Comparison of ENCODE assay signal across 10 cellular contexts in genomic region chr12:46609281-46609623, GRCh38.
DNase-seq lines count a peak whose midpoint lies in the region; ATAC-seq and TF ChIP-seq lines count a peak whose summit lies in the region.
"Had no signal": no experiment of that assay in that cellular context is flagged by ENCODE, and none has a peak within 500 bp of the region (broad histone marks: within the 10 kb centered on the region; RNA-seq: fewer than 3 reads in every experiment).

No MANE protein-coding gene starts in this region.

- ATAC-seq in GM18861 (IDR thresholded peaks at IDR 0.05; ENCODE audit: unreplicated experiment), result peak; percentile 51
- peak; percentile 88 to 97 (median 90) for ATAC-seq in T-cell (replicated peaks in 1 of 4)
- ATAC-seq in mucosa of descending colon, result peak; percentile 35
- no peak for ATAC-seq in WTC11
- no peak for ATAC-seq in GM21360 (IDR thresholded peaks at IDR 0.05; ENCODE audit: unreplicated experiment)

- H3K4me1 Mint-ChIP-seq in T-cell (peaks cover 42 to 49% (median 45%) of the 10 kb centered on the region in 3 donors), WTC11 (peaks cover 3% of the 10 kb centered on the region; the same call in 1 of the 2 replicates)

- peaks cover 37% of the 10 kb centered on the region for H3K4me1 ChIP-seq in A673 (ENCODE audit: insufficient read depth, low read length, poor library complexity, severe bottlenecking)
- no peaks in the 10 kb centered on the region for H3K4me1 ChIP-seq in mucosa of descending colon (ENCODE audit: low read depth)

- BruUV-seq in A673 (replicated peaks; lab: Mats Ljungman, UMichigan), result no TSS peak

- intact Hi-C loops in A673 (cut with micrococcal nuclease; ENCODE audit: unreplicated experiment) (no loop called here), mucosa of descending colon (cut with DNase I, micrococcal nuclease) (no loop called here)

- CTCF ChIA-PET in A673 (lab: Charles Lee), result no interaction called here
- CTCF ChIA-PET in T-cell (lab: Charles Lee), result interaction anchor here in 1 of 2 donors (0.6 to 1.1 kb wide), 3 partner anchors 31 to 1079 kb away, joined by 3 read pairs; no protein-coding TSS in a partner anchor
- CTCF ChIA-PET in WTC11 (lab: Charles Lee), result no interaction called here

- H3K36me3 ChIP-seq in A673 (ENCODE audit: insufficient read depth, low read length, poor library complexity, severe bottlenecking) (no peaks in the 10 kb centered on the region), mucosa of descending colon (ENCODE audit: low read depth) (no peaks in the 10 kb centered on the region)
- H3K36me3 ChIP-seq: WERI-Rb-1 had no signal

- no peaks in the 10 kb centered on the region for H3K27me3 ChIP-seq in A673 (replicated peaks; ENCODE audit: insufficient read depth, low read depth, low read length, poor library complexity)

- H3K27me3 Mint-ChIP-seq in T-cell (no peaks in the 10 kb centered on the region), WTC11 (ENCODE audit: low read depth) (no peaks in the 10 kb centered on the region; the same call in 1 of the 2 replicates)

- POLR2A ChIA-PET in A673 (lab: Charles Lee; ENCODE audit: low non-redundant PET), result no interaction called here
- POLR2A ChIA-PET in T-cell (lab: Charles Lee), result interaction anchor here in 1 of 2 donors (0.5 kb wide), 1 partner anchor 339 kb away, joined by 5 read pairs; no protein-coding TSS in a partner anchor
- POLR2A ChIA-PET in WTC11 (lab: Charles Lee), result no interaction called here

- H3K4me3 Mint-ChIP-seq in T-cell (peak overlapping the region; percentile 29 to 68 (median 42)), WTC11 (no peak overlapping the region)

- peak overlapping the region; percentile 79 to 92 for H3K27ac Mint-ChIP-seq in T-cell
- no peak overlapping the region for H3K27ac Mint-ChIP-seq in WTC11

- H3K9me3 Mint-ChIP-seq in T-cell (peaks cover 0 to 18% (median 10%) of the 10 kb centered on the region in 3 donors), WTC11 (peaks cover 8% of the 10 kb centered on the region)

- peak overlapping the region; percentile 17 for H3K27ac ChIP-seq in A673 (ENCODE audit: low read depth, low read length, poor library complexity, severe bottlenecking)
- H3K27ac ChIP-seq: WERI-Rb-1 had no signal

- no peaks in the 10 kb centered on the region for H3K9me3 ChIP-seq in A673 (ENCODE audit: low read depth, low read length, poor library complexity, severe bottlenecking)
- H3K9me3 ChIP-seq in mucosa of descending colon, result no peaks in the 10 kb centered on the region

- peaks cover 13% of the 10 kb centered on the region for H3K36me3 Mint-ChIP-seq in T-cell
- peaks cover under 1% of the 10 kb centered on the region for H3K36me3 Mint-ChIP-seq in WTC11

- H3K4me3 ChIP-seq in A673 (ENCODE audit: low read depth, low read length, poor library complexity, severe bottlenecking) (no peak overlapping the region), mucosa of descending colon (no peak overlapping the region)

- TF ChIP-seq CTCF in A673 (conservative IDR thresholded peaks at IDR 0.05; ENCODE audit: low read depth, low read length) (no peak), mucosa of descending colon (IDR thresholded peaks at IDR 0.05) (no peak), WTC11 (IDR thresholded peaks at IDR 0.05) (no peak)

- DNase-seq in A673 (ENCODE audit: low spot score) (no peak), T-cell (peak in 4 of 34 experiments; percentile 4 to 29 (median 10)), mucosa of descending colon (no peak), WTC11 (ENCODE audit: low spot score) (no peak), cerebellar cortex (ENCODE audit: low spot score) (no peak)
- no peak for DNase-seq in stimulated activated CD4-positive, alpha-beta T cell treated with anti-CD3 and anti-CD28 coated beads, Interleukin-4, amount 100 ng/mL, for 24 hours
- DNase-seq: MV-4-11, WERI-Rb-1 had no signal

TF ChIP-seq in WTC11, 78 proteins besides CTCF, POLR2A, EP300 and RAD21:
- no peak for TF ChIP-seq FOXK1 (CRISPR knock-in tag; IDR thresholded peaks at IDR 0.05)
- TF ChIP-seq NFE2L1 (CRISPR knock-in tag; IDR thresholded peaks at IDR 0.05), result no peak
- TF ChIP-seq, protein P1, sequence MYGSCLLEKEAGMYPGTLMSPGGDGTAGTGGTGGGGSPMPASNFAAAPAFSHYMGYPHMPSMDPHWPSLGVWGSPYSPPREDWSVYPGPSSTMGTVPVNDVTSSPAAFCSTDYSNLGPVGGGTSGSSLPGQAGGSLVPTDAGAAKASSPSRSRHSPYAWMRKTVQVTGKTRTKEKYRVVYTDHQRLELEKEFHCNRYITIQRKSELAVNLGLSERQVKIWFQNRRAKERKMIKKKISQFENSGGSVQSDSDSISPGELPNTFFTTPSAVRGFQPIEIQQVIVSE (CRISPR knock-in tag; IDR thresholded peaks at IDR 0.05; ENCODE audit: borderline replicate concordance), result no peak
- TF ChIP-seq, protein P2, sequence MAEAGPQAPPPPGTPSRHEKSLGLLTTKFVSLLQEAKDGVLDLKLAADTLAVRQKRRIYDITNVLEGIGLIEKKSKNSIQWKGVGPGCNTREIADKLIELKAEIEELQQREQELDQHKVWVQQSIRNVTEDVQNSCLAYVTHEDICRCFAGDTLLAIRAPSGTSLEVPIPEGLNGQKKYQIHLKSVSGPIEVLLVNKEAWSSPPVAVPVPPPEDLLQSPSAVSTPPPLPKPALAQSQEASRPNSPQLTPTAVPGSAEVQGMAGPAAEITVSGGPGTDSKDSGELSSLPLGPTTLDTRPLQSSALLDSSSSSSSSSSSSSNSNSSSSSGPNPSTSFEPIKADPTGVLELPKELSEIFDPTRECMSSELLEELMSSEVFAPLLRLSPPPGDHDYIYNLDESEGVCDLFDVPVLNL (CRISPR knock-in tag; IDR thresholded peaks at IDR 0.05; ENCODE audit: borderline replicate concordance, low read depth), result no peak
- TF ChIP-seq ATF1 (CRISPR knock-in tag; IDR thresholded peaks at IDR 0.05), result no peak
- no peak for TF ChIP-seq HMGA2 (CRISPR knock-in tag; IDR thresholded peaks at IDR 0.05)
- TF ChIP-seq, protein P3, sequence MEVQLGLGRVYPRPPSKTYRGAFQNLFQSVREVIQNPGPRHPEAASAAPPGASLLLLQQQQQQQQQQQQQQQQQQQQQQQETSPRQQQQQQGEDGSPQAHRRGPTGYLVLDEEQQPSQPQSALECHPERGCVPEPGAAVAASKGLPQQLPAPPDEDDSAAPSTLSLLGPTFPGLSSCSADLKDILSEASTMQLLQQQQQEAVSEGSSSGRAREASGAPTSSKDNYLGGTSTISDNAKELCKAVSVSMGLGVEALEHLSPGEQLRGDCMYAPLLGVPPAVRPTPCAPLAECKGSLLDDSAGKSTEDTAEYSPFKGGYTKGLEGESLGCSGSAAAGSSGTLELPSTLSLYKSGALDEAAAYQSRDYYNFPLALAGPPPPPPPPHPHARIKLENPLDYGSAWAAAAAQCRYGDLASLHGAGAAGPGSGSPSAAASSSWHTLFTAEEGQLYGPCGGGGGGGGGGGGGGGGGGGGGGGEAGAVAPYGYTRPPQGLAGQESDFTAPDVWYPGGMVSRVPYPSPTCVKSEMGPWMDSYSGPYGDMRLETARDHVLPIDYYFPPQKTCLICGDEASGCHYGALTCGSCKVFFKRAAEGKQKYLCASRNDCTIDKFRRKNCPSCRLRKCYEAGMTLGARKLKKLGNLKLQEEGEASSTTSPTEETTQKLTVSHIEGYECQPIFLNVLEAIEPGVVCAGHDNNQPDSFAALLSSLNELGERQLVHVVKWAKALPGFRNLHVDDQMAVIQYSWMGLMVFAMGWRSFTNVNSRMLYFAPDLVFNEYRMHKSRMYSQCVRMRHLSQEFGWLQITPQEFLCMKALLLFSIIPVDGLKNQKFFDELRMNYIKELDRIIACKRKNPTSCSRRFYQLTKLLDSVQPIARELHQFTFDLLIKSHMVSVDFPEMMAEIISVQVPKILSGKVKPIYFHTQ (CRISPR knock-in tag; IDR thresholded peaks at IDR 0.05), result no peak
- TF ChIP-seq, protein P4, sequence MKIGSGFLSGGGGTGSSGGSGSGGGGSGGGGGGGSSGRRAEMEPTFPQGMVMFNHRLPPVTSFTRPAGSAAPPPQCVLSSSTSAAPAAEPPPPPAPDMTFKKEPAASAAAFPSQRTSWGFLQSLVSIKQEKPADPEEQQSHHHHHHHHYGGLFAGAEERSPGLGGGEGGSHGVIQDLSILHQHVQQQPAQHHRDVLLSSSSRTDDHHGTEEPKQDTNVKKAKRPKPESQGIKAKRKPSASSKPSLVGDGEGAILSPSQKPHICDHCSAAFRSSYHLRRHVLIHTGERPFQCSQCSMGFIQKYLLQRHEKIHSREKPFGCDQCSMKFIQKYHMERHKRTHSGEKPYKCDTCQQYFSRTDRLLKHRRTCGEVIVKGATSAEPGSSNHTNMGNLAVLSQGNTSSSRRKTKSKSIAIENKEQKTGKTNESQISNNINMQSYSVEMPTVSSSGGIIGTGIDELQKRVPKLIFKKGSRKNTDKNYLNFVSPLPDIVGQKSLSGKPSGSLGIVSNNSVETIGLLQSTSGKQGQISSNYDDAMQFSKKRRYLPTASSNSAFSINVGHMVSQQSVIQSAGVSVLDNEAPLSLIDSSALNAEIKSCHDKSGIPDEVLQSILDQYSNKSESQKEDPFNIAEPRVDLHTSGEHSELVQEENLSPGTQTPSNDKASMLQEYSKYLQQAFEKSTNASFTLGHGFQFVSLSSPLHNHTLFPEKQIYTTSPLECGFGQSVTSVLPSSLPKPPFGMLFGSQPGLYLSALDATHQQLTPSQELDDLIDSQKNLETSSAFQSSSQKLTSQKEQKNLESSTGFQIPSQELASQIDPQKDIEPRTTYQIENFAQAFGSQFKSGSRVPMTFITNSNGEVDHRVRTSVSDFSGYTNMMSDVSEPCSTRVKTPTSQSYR (CRISPR knock-in tag; IDR thresholded peaks at IDR 0.05), result no peak
- TF ChIP-seq NR2C2 (CRISPR knock-in tag; IDR thresholded peaks at IDR 0.05), result no peak
- TF ChIP-seq ZNF232 (CRISPR knock-in tag; IDR thresholded peaks at IDR 0.05), result no peak
- TF ChIP-seq TEAD1 (CRISPR knock-in tag; IDR thresholded peaks at IDR 0.05), result no peak
- TF ChIP-seq, protein P5, sequence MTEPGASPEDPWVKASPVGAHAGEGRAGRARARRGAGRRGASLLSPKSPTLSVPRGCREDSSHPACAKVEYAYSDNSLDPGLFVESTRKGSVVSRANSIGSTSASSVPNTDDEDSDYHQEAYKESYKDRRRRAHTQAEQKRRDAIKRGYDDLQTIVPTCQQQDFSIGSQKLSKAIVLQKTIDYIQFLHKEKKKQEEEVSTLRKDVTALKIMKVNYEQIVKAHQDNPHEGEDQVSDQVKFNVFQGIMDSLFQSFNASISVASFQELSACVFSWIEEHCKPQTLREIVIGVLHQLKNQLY (CRISPR knock-in tag; IDR thresholded peaks at IDR 0.05), result no peak
- TF ChIP-seq ELF4 (CRISPR knock-in tag; IDR thresholded peaks at IDR 0.05; ENCODE audit: low read depth), result no peak
- TF ChIP-seq ZNF317 (CRISPR knock-in tag; IDR thresholded peaks at IDR 0.05; ENCODE audit: borderline replicate concordance, low read depth), result no peak
- no peak for TF ChIP-seq ZMAT4 (CRISPR knock-in tag; IDR thresholded peaks at IDR 0.05)

Comparison
In these comparisons a context has a peak if more than half of its experiments do, and no peak if none do; other contexts are left out.
1. ATAC-seq: peak in GM18861 (single experiment), T-cell (4 of 4) and mucosa of descending colon (single experiment); none in WTC11 (single experiment) and GM21360 (single experiment).